Comparison of ENCODE assay signal across 8 cellular contexts in the genomic region with DNA sequence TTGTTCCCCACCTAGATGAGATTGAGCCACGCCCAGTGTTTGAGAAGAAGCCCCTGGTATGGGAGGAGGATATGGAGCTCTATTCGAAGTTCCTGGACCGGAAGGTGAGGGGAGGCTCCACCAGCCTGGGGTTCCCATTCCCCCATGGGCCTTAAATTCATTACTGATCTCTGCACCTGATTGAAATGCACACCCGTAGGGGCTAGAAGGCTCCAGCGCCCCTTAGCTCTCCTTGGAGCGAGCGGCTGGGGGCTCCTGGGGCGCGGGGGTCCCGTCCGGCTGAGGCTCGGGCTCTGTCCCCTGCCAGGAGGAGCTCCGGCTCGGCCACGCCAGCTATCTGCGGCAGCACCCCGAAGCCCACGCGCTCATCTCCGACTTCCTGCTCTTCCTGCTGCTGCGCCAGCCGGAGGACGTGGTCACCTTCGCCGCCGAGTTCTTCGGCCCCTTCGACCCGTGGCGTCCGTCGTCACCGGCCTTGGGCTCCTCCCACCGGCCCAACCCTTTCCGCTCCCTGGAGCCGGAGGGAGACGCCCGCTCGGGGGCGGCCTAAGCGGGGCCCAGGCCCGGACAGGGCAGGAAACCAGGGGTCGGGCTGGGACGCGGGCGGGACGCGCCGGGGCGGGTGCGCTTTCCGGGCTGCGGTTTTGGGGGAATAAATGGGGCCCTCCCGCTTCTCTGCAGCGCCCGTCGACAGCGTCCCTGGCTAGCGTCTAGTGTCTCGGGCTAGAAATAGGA. TPM values are rescaled to one million over a fixed set of nuclear protein-coding genes. Genes with fewer than 3 reads are reported as not detected.
DNase-seq lines count a peak whose midpoint lies in the region; ATAC-seq and TF ChIP-seq lines count a peak whose summit lies in the region.

No MANE protein-coding gene starts in this region.

- POLR2A ChIA-PET in activated CD4-positive, alpha-beta memory T cell treated with anti-CD3 and anti-CD28 coated beads, Interleukin-2, amount 10 ng/mL, durations not matched to agents 7 days and 5 days (lab: Charles Lee), result interaction anchor here (0.7 to 1.5 kb wide), 7 partner anchors 11 to 109 kb away, joined by 3 to 6 read pairs (median 4); a partner anchor contains a TSS

- peak overlapping the region; percentile 61 for H3K4me2 ChIP-seq in Loucy (ENCODE audit: low read depth, low read length, poor library complexity, severe bottlenecking)

- CTCF ChIA-PET in activated CD4-positive, alpha-beta memory T cell treated with anti-CD3 and anti-CD28 coated beads, Interleukin-2, amount 10 ng/mL, durations not matched to agents 7 days and 5 days (lab: Charles Lee), result interaction anchor here (1.0 to 1.9 kb wide), 4 partner anchors 11 to 96 kb away, joined by 3 to 10 read pairs (median 4); a partner anchor contains a TSS

- H3K27ac ChIP-seq in SJCRH30, result no peak overlapping the region

- DNase-seq in Daoy (ENCODE audit: low read depth) (peak; percentile 84), mesenteric fat pad (ENCODE audit: low spot score) (peak; percentile 98), SJCRH30 (no peak)
- DNase-seq in activated CD4-positive, alpha-beta memory T cell treated with anti-CD3 and anti-CD28 coated beads, Interleukin-2, amount 10 ng/mL, durations not matched to agents 7 days and 5 days, result peak; percentile 82
- peak; percentile 52 for DNase-seq in effector CD4-positive, alpha-beta T cell
- peak; percentile 40 for DNase-seq in stimulated activated CD8-positive, alpha-beta memory T cell treated with anti-CD3 and anti-CD28 coated beads, Interleukin-15, amount 100 ng/mL, for 24 hours (ENCODE audit: low read depth)

- H3K4me3 Mint-ChIP-seq in activated CD4-positive, alpha-beta memory T cell treated with anti-CD3 and anti-CD28 coated beads, Interleukin-2, amount 10 ng/mL, durations not matched to agents 7 days and 5 days, result peak overlapping the region; percentile 77

- no peaks in the 10 kb centered on the region for H3K79me2 ChIP-seq in Loucy (ENCODE audit: insufficient read depth, low read length)

- ATAC-seq in GM21717 (IDR thresholded peaks at IDR 0.05; ENCODE audit: unreplicated experiment), result peak; percentile 95

- TF ChIP-seq CTCF in Loucy (conservative IDR thresholded peaks at IDR 0.05; ENCODE audit: low read length), result no peak

- peak overlapping the region; percentile 64 for H3K9ac ChIP-seq in Loucy (ENCODE audit: low read depth, low read length, poor library complexity, severe bottlenecking)

- H3K27me3 ChIP-seq in Loucy (ENCODE audit: insufficient read depth, low read length, poor library complexity, severe bottlenecking) (no peaks in the 10 kb centered on the region), SJCRH30 (no peaks in the 10 kb centered on the region)

- 0 out of 2 replicates have a peak overlapping the region, but pooled peaks have one; percentile 25 for H2AFZ ChIP-seq in Loucy (ENCODE audit: low read length)

- H3K4me1 Mint-ChIP-seq in activated CD4-positive, alpha-beta memory T cell treated with anti-CD3 and anti-CD28 coated beads, Interleukin-2, amount 10 ng/mL, durations not matched to agents 7 days and 5 days, result peaks cover 35% of the 10 kb centered on the region

- no peaks in the 10 kb centered on the region for H3K9me2 ChIP-seq in Loucy (replicated peaks; ENCODE audit: low read depth, low read length)

- no peaks in the 10 kb centered on the region for H4K20me1 ChIP-seq in Loucy (ENCODE audit: insufficient read depth, low read length, poor library complexity, severe bottlenecking)

- H3F3A ChIP-seq in Loucy (ENCODE audit: low read depth), result no peaks in the 10 kb centered on the region

- no peaks in the 10 kb centered on the region for H3K36me3 Mint-ChIP-seq in activated CD4-positive, alpha-beta memory T cell treated with anti-CD3 and anti-CD28 coated beads, Interleukin-2, amount 10 ng/mL, durations not matched to agents 7 days and 5 days (ENCODE audit: low read depth)

- H3K36me3 ChIP-seq in Loucy (ENCODE audit: insufficient read depth, low read length) (no peaks in the 10 kb centered on the region), SJCRH30 (no peaks in the 10 kb centered on the region)

- peaks cover 5% of the 10 kb centered on the region for H3K9me3 Mint-ChIP-seq in activated CD4-positive, alpha-beta memory T cell treated with anti-CD3 and anti-CD28 coated beads, Interleukin-2, amount 10 ng/mL, durations not matched to agents 7 days and 5 days

- peak overlapping the region; percentile 74 for H3K27ac Mint-ChIP-seq in activated CD4-positive, alpha-beta memory T cell treated with anti-CD3 and anti-CD28 coated beads, Interleukin-2, amount 10 ng/mL, durations not matched to agents 7 days and 5 days

- H3K4me1 ChIP-seq in Loucy (ENCODE audit: insufficient read depth, low read length, poor library complexity, severe bottlenecking) (peaks cover 6% of the 10 kb centered on the region), SJCRH30 (no peaks in the 10 kb centered on the region)

- H3K27me3 Mint-ChIP-seq in activated CD4-positive, alpha-beta memory T cell treated with anti-CD3 and anti-CD28 coated beads, Interleukin-2, amount 10 ng/mL, durations not matched to agents 7 days and 5 days, result peaks cover 7% of the 10 kb centered on the region

- H3K9me3 ChIP-seq in Loucy (ENCODE audit: insufficient read depth, low read depth, low read length) (no peaks in the 10 kb centered on the region), SJCRH30 (replicated peaks) (no peaks in the 10 kb centered on the region)

- H3K4me3 ChIP-seq in Loucy (ENCODE audit: low read length, poor library complexity, severe bottlenecking) (peak overlapping the region; percentile 67), SJCRH30 (no peak overlapping the region)

RNA-seq across cellular contexts. Expression of a gene that starts 10.9 kb away (rescaled TPM):
- not detected in 2 replicates for total RNA-seq in Daoy (2014; rRNA removed; shearing (Covaris generic))
- not detected for total RNA-seq in activated CD4-positive, alpha-beta memory T cell treated with anti-CD3 and anti-CD28 coated beads, Interleukin-2, amount 10 ng/mL, durations not matched to agents 7 days and 5 days
- total RNA-seq in mesenteric fat pad, result not detected
- total RNA-seq in SJCRH30 (2014; rRNA removed; shearing (Covaris generic)), result not detected in 2 replicates

RNA-seq across cellular contexts. Expression of a gene that starts 14.5 kb away (rescaled TPM):
- not detected in 2 replicates for total RNA-seq in Daoy (2014; rRNA removed; shearing (Covaris generic))
- total RNA-seq in activated CD4-positive, alpha-beta memory T cell treated with anti-CD3 and anti-CD28 coated beads, Interleukin-2, amount 10 ng/mL, durations not matched to agents 7 days and 5 days, result under 1 TPM; 0.13 to 0.25 TPM
- total RNA-seq in mesenteric fat pad, result 122 TPM
- 0.35 and 0.36 TPM in 2 replicates for total RNA-seq in SJCRH30 (2014; rRNA removed; shearing (Covaris generic))

RNA-seq across cellular contexts. Expression of a gene that starts 32.1 kb away (rescaled TPM):
- 27.4 and 36.3 TPM in 2 replicates for total RNA-seq in Daoy (2014; rRNA removed; shearing (Covaris generic))
- total RNA-seq in activated CD4-positive, alpha-beta memory T cell treated with anti-CD3 and anti-CD28 coated beads, Interleukin-2, amount 10 ng/mL, durations not matched to agents 7 days and 5 days, result 100 to 1,000 TPM; 203 to 205 TPM
- 123 TPM for total RNA-seq in mesenteric fat pad
- total RNA-seq in SJCRH30 (2014; rRNA removed; shearing (Covaris generic)), result 61.5 and 69.9 TPM in 2 replicates

RNA-seq across cellular contexts. Expression of a gene that starts 51.3 kb away (rescaled TPM):
- 0.06 TPM in 1 of 2 replicates, not detected in the other for total RNA-seq in Daoy (2014; rRNA removed; shearing (Covaris generic))
- not detected for total RNA-seq in activated CD4-positive, alpha-beta memory T cell treated with anti-CD3 and anti-CD28 coated beads, Interleukin-2, amount 10 ng/mL, durations not matched to agents 7 days and 5 days
- 0.55 TPM for total RNA-seq in mesenteric fat pad
- total RNA-seq in SJCRH30 (2014; rRNA removed; shearing (Covaris generic)), result 0.02 and 0.03 TPM in 2 replicates

Comparison
In these comparisons a context has a peak if more than half of its experiments do, and no peak if none do; other contexts are left out.
1. DNase-seq: peak in Daoy (single experiment), activated CD4-positive, alpha-beta memory T cell treated with anti-CD3 and anti-CD28 coated beads, Interleukin-2, amount 10 ng/mL, durations not matched to agents 7 days and 5 days (single experiment), effector CD4-positive, alpha-beta T cell (single experiment), mesenteric fat pad (single experiment) and stimulated activated CD8-positive, alpha-beta memory T cell treated with anti-CD3 and anti-CD28 coated beads, Interleukin-15, amount 100 ng/mL, for 24 hours (single experiment); none in SJCRH30 (0 of 2).
2. RNA of a gene that starts 14.5 kb away (total RNA-seq): 122 TPM in mesenteric fat pad (single experiment); 0.35 to 0.36 TPM in SJCRH30, 0.13 to 0.25 TPM in activated CD4-positive, alpha-beta memory T cell treated with anti-CD3 and anti-CD28 coated beads, Interleukin-2, amount 10 ng/mL, durations not matched to agents 7 days and 5 days and not detected in Daoy; every median in the first group is over 10 times any median in the second.